Comparison of ENCODE assay signal across 19 cellular contexts in genomic region chr10:30831876-30832726, GRCh38.
"Had no signal": no experiment of that assay in that cellular context is flagged by ENCODE, and none has a peak within 500 bp of the region (broad histone marks: within the 10 kb centered on the region; RNA-seq: fewer than 3 reads in every experiment).

No MANE protein-coding gene starts in this region.

- H3K4me1 ChIP-seq: adrenal gland, lower lobe of right lung had no signal

- H3K27ac Mint-ChIP-seq: activated T-cell treated with anti-CD3 and anti-CD28 coated beads, Interleukin-2, amount 50 U/mL, for 72 hours; natural killer cell treated with Interleukin-12 subunit alpha and Interleukin-12 subunit beta and Interleukin-15 and Interleukin-18, amount 100 ng/mL, for 72 hours had no signal

- H3K4me3 ChIP-seq: adrenal gland, esophagus squamous epithelium, lower lobe of right lung, thyroid gland had no signal

- H3K36me3 ChIP-seq: adrenal gland, esophagus squamous epithelium, lower lobe of right lung, thyroid gland had no signal

- H3K9me3 Mint-ChIP-seq: activated naive CD4-positive, alpha-beta T cell treated with anti-CD3 and anti-CD28 coated beads, Interleukin-2, amount 50 U/mL, for 72 hours; activated T-cell treated with anti-CD3 and anti-CD28 coated beads, Interleukin-2, amount 50 U/mL, for 72 hours; natural killer cell treated with Interleukin-12 subunit alpha and Interleukin-12 subunit beta and Interleukin-15 and Interleukin-18, amount 100 ng/mL, for 72 hours had no signal

- H3K27me3 Mint-ChIP-seq: natural killer cell treated with Interleukin-12 subunit alpha and Interleukin-12 subunit beta and Interleukin-15 and Interleukin-18, amount 100 ng/mL, for 72 hours had no signal

- H3K4me3 Mint-ChIP-seq: activated T-cell treated with anti-CD3 and anti-CD28 coated beads, Interleukin-2, amount 50 U/mL, for 72 hours; natural killer cell treated with Interleukin-12 subunit alpha and Interleukin-12 subunit beta and Interleukin-15 and Interleukin-18, amount 100 ng/mL, for 72 hours had no signal

- H3K27ac ChIP-seq: adrenal gland, lower lobe of right lung had no signal

- H3K9me3 ChIP-seq: adrenal gland, esophagus squamous epithelium, lower lobe of right lung, thyroid gland had no signal

- DNase-seq: activated CD4-positive, alpha-beta T cell treated with anti-CD3 and anti-CD28 coated beads, Interleukin-2, amount 50 U/mL, for 4 hours; activated gamma-delta T cell; activated T-cell treated with anti-CD3 and anti-CD28 coated beads, Interleukin-2, amount 50 U/mL, for 72 hours; cerebellar nuclear complex; cortex of kidney; esophagus squamous epithelium; foreskin melanocyte; glutamatergic neuron; hippocampal formation; lower lobe of right lung; nucleus accumbens; posterior cingulate gyrus; stimulated activated CD4-positive, alpha-beta T cell treated with anti-CD3 and anti-CD28 coated beads, Interleukin-2, amount 100 ng/mL, for 24 hours; stimulated activated naive CD4-positive, alpha-beta T cell treated with Interleukin-2 at 50 U/mL for 16 hours; T-helper 2 cell; thyroid gland had no signal

- H3K36me3 Mint-ChIP-seq: activated naive CD4-positive, alpha-beta T cell treated with anti-CD3 and anti-CD28 coated beads, Interleukin-2, amount 50 U/mL, for 72 hours; natural killer cell treated with Interleukin-12 subunit alpha and Interleukin-12 subunit beta and Interleukin-15 and Interleukin-18, amount 100 ng/mL, for 72 hours had no signal

- H3K27me3 ChIP-seq: adrenal gland, esophagus squamous epithelium, thyroid gland had no signal

- ATAC-seq: activated naive CD4-positive, alpha-beta T cell treated with anti-CD3 and anti-CD28 coated beads, Interleukin-2, amount 50 U/mL, for 72 hours; activated T-cell treated with anti-CD3 and anti-CD28 coated beads, Interleukin-2, amount 50 U/mL, for 72 hours; natural killer cell treated with Interleukin-12 subunit alpha and Interleukin-12 subunit beta and Interleukin-15 and Interleukin-18, amount 100 ng/mL, for 72 hours had no signal
